Comparison of ENCODE assay signal across 1 cellular context in the genomic region with DNA sequence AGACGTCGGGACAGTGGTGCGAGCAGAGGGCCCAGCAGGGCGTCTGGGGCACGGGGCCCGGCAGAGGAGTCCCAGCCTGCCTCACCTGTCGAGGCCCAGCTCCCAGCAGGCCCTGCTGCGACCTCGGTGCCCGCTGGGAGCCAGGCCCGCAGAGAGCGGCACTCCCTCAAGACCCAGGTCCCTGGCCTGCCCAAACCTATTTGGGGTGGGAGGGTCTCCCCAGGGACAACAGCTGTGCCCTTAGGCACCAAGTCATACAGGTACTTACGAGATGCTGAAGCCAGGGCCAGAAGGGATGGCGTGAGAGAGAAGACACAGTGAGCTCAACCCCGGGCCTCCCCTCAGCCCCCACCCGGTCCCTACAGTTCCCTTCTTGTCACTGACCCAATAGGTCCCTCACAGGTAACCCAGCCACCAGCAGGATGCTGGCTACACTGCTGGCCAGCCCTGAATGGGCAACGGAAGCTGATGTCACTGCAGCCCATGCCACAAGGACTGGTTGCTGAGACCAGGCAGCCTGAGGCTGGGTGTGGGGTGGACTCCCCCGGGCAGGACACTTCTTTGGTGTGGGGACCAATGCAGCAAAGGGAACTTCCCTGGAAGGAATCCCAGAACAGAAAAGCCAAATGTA.
TF ChIP-seq lines count a peak whose summit lies in the region.

No MANE protein-coding gene starts in this region.

TF ChIP-seq in K562, 482 proteins besides CTCF, POLR2A, EP300 and RAD21:
- TF ChIP-seq IRF9 (tag; IDR thresholded peaks at IDR 0.05) (no peak), RBFOX2 (IDR thresholded peaks at IDR 0.05; ENCODE audit: low read depth, low read length) (peak; percentile 5; the same call in 1 of the 2 replicates)
